ENCODE assay signal across 8 cellular contexts in genomic region chr5:56156585-56157190, GRCh38.
DNase-seq lines count a peak whose midpoint lies in the region; ATAC-seq lines count a peak whose summit lies in the region.
"Not testable (repeated sequence)": the region's sequence is repeated elsewhere in the genome, so short reads cannot be mapped to it uniquely, and the experiment has no call there.

No MANE protein-coding gene starts in this region.

- peak; percentile 27 for DNase-seq in GDM1 (lab: John Stamatoyannopoulos, UW)
- DNase-seq in T-helper 17 cell = not testable (repeated sequence)
- DNase-seq in activated naive CD4-positive, alpha-beta T cell treated with anti-CD3 and anti-CD28 coated beads, Interleukin-2, amount 50 U/mL, for 72 hours (ENCODE audit: low spot score in 2 of 2) = peak; percentile 30 to 64
- peak; percentile 62 for DNase-seq in mesenchymal stem cell
- DNase-seq in stimulated activated naive CD4-positive, alpha-beta T cell (lab: John Stamatoyannopoulos, UW) = peak in 5 of 6 experiments; percentile 19 to 24 (median 22)

- not testable (repeated sequence) for H3K9me3 Mint-ChIP-seq in activated naive CD4-positive, alpha-beta T cell treated with anti-CD3 and anti-CD28 coated beads, Interleukin-2, amount 50 U/mL, for 72 hours

- peak overlapping the region; percentile 79 to 91 for H3K4ac ChIP-seq in mesenchymal stem cell (ENCODE audit: low read depth in 1 of 2, low read length in 2 of 2)

- WGBS in mesenchymal stem cell = 66% methylated on average over 4 of the region's 6 CpGs

- not testable (repeated sequence) for H3K4me3 ChIP-seq in mesenchymal stem cell (ENCODE audit: insufficient read depth in 1 of 2, low read depth in 1 of 2, low read length in 2 of 2)

- H3K4me3 Mint-ChIP-seq in T-helper 17 cell = peak overlapping the region; percentile 12

- H4K8ac ChIP-seq in mesenchymal stem cell (ENCODE audit: low read length) = peak overlapping the region; percentile 89

- not testable (repeated sequence) for H2AFZ ChIP-seq in mesenchymal stem cell (ENCODE audit: low read depth, low read length)

- ATAC-seq in GM19463 (IDR thresholded peaks at IDR 0.05; ENCODE audit: unreplicated experiment) = peak; percentile 74
- peak; percentile 79 for ATAC-seq in HG02852 (IDR thresholded peaks at IDR 0.05; ENCODE audit: unreplicated experiment)
- peak; percentile 35 for ATAC-seq in HG03565 (IDR thresholded peaks at IDR 0.05; ENCODE audit: unreplicated experiment)
- peak; percentile 53 for ATAC-seq in T-helper 17 cell
- peak; percentile 66 to 79 for ATAC-seq in activated naive CD4-positive, alpha-beta T cell treated with anti-CD3 and anti-CD28 coated beads, Interleukin-2, amount 50 U/mL, for 72 hours

- H3K27ac ChIP-seq in mesenchymal stem cell (ENCODE audit: low read length, poor library complexity, severe bottlenecking) = not testable (repeated sequence)

- peak overlapping the region; percentile 87 for H3K27ac Mint-ChIP-seq in T-helper 17 cell
- H3K27ac Mint-ChIP-seq in activated naive CD4-positive, alpha-beta T cell treated with anti-CD3 and anti-CD28 coated beads, Interleukin-2, amount 50 U/mL, for 72 hours = peak overlapping the region; percentile 92 to 95

- peak overlapping the region; percentile 94 to 95 for H3K18ac ChIP-seq in mesenchymal stem cell (ENCODE audit: low read depth in 1 of 2, low read length in 2 of 2)

- H3K9me3 ChIP-seq in T-helper 17 cell (ENCODE audit: control insufficient read depth, low read length, poor library complexity, severe bottlenecking); mesenchymal stem cell (ENCODE audit: control insufficient read depth, low read length): not testable (repeated sequence)

- H4K91ac ChIP-seq in mesenchymal stem cell (ENCODE audit: low read length) = peak overlapping the region; percentile 96

- not testable (repeated sequence) for H3K4me1 ChIP-seq in mesenchymal stem cell (ENCODE audit: control insufficient read depth, insufficient read depth, low read depth, low read length)

- H3K79me1 ChIP-seq in mesenchymal stem cell (replicated peaks; ENCODE audit: low read length, poor library complexity, severe bottlenecking) = not testable (repeated sequence)

- H2BK15ac ChIP-seq in mesenchymal stem cell (ENCODE audit: low read depth, poor library complexity, severe bottlenecking) = peak overlapping the region; percentile 92

- peak overlapping the region; percentile 41 for H2AK5ac ChIP-seq in mesenchymal stem cell (ENCODE audit: low read length, severe bottlenecking)

- H3K4me1 Mint-ChIP-seq in T-helper 17 cell = peaks cover 49% of the 10 kb centered on the region

- not testable (repeated sequence) for H3K27me3 Mint-ChIP-seq in T-helper 17 cell

- H2BK5ac ChIP-seq in mesenchymal stem cell (ENCODE audit: low read depth, low read length, poor library complexity, severe bottlenecking) = not testable (repeated sequence)

- H3K27me3 ChIP-seq in mesenchymal stem cell (ENCODE audit: control insufficient read depth in 1 of 2, insufficient read depth in 1 of 2, low read length in 2 of 2) = not testable (repeated sequence)

- not testable (repeated sequence) for H3K23ac ChIP-seq in mesenchymal stem cell (ENCODE audit: low read length in 2 of 2)

- H3K4me2 ChIP-seq in mesenchymal stem cell (ENCODE audit: low read length, poor library complexity, severe bottlenecking) = not testable (repeated sequence)

- H3K9ac ChIP-seq in mesenchymal stem cell (ENCODE audit: low read length) = not testable (repeated sequence)

- H3K36me3 Mint-ChIP-seq in T-helper 17 cell (ENCODE audit: low read depth) = not testable (repeated sequence)
- peaks cover 0 to 12% of the 10 kb centered on the region in 2 donors for H3K36me3 Mint-ChIP-seq in activated naive CD4-positive, alpha-beta T cell treated with anti-CD3 and anti-CD28 coated beads, Interleukin-2, amount 50 U/mL, for 72 hours

- peak overlapping the region; percentile 75 to 91 for H2BK12ac ChIP-seq in mesenchymal stem cell (ENCODE audit: low read length in 2 of 2)

- H3K36me3 ChIP-seq in mesenchymal stem cell (ENCODE audit: control insufficient read depth in 1 of 2, insufficient read depth in 2 of 2, low read depth in 1 of 2, low read length in 2 of 2) = not testable (repeated sequence)

- peak overlapping the region; percentile 97 for H2BK120ac ChIP-seq in mesenchymal stem cell (ENCODE audit: low read depth, low read length)

- peak overlapping the region in 1 of 2 experiments; percentile 90 for H3K14ac ChIP-seq in mesenchymal stem cell (ENCODE audit: low read length in 2 of 2)
